Comparison of ENCODE assay signal across 26 cellular contexts in the genomic region with DNA sequence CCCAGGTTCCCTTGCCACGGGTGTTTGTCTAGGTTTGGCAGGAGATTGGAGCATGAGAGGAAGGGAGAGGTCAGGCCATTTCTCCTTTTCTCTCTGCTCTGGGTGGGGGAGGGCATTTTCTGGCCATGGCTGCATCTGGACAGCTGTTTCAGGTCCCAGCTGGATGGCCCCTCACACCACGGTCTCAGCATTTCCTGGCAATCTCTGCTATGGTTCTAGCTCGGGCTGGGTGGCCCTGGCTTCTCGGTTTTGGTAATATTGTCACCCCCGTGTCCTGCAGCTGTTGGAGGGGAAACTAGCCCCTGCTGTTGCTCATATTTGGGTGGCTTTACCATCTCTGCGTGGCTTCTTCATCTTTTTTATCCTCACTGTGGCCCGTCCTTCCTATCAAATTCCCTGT.
"Had no signal": no experiment of that assay in that cellular context is flagged by ENCODE, and none has a peak within 500 bp of the region (broad histone marks: within the 10 kb centered on the region; RNA-seq: fewer than 3 reads in every experiment).

No MANE protein-coding gene starts in this region.

- H3K36me3 Mint-ChIP-seq: immature natural killer cell, memory B cell had no signal

- H3K9me3 ChIP-seq: gastroesophageal sphincter, heart left ventricle, left lung had no signal

- H2AFZ ChIP-seq: hepatocyte had no signal

- H3K4me2 ChIP-seq: hepatocyte had no signal

- H3K4me3 Mint-ChIP-seq: dendritic cell treated with granulocyte-macrophage colony-stimulating factor and Interleukin-4, amounts not matched to agents 40 ng/mL and 50 ng/mL, for 4 days; effector memory CD8-positive, alpha-beta T cell; endodermal cell; immature natural killer cell; memory B cell had no signal

- DNase-seq: cortex of kidney; effector CD8-positive, alpha-beta T cell; effector memory CD8-positive, alpha-beta T cell; endodermal cell; erythroblast; foreskin keratinocyte; heart left ventricle; hypothalamus; immature natural killer cell; left cardiac atrium; left lung; left ventricle myocardium superior; mammary epithelial cell; mesendoderm; midbrain had no signal

- H3K27ac Mint-ChIP-seq: dendritic cell treated with granulocyte-macrophage colony-stimulating factor and Interleukin-4, amounts not matched to agents 40 ng/mL and 50 ng/mL, for 4 days; effector memory CD8-positive, alpha-beta T cell; endodermal cell; immature natural killer cell; memory B cell had no signal

- H3K9me3 Mint-ChIP-seq: dendritic cell treated with granulocyte-macrophage colony-stimulating factor and Interleukin-4, amounts not matched to agents 40 ng/mL and 50 ng/mL, for 4 days; effector memory CD8-positive, alpha-beta T cell; endodermal cell; immature natural killer cell; memory B cell had no signal

- FAIRE-seq: colon, endometrium, frontal cortex, keratinocyte had no signal

- H3K4me1 Mint-ChIP-seq: endodermal cell, immature natural killer cell, memory B cell had no signal

- H3K4me3 ChIP-seq: gastroesophageal sphincter, heart left ventricle, hepatocyte, left lung, lung had no signal

- H3K79me2 ChIP-seq: hepatocyte had no signal

- H3K4me1 ChIP-seq: foreskin keratinocyte, gastroesophageal sphincter, heart left ventricle, left lung had no signal

- H3K36me3 ChIP-seq: gastroesophageal sphincter, heart left ventricle, left lung had no signal

- ATAC-seq: effector memory CD8-positive, alpha-beta T cell; esophagus mucosa; foreskin keratinocyte; gastroesophageal sphincter; heart left ventricle; left cardiac atrium; left lung; left ventricle myocardium superior had no signal

- H3K27ac ChIP-seq: epithelial cell of prostate, foreskin keratinocyte, gastroesophageal sphincter, heart left ventricle, hepatocyte, left lung had no signal
